ENCODE assay signal across 8 cellular contexts in genomic region chr11:114159802-114160588, GRCh38.
A peak's percentile ranks its signal among the peaks of the same experiment; 100 is the strongest.
DNase-seq lines count a peak whose midpoint lies in the region; ATAC-seq and TF ChIP-seq lines count a peak whose summit lies in the region.

No MANE protein-coding gene starts in this region.

- peak; percentile 32 for TF ChIP-seq POLR2A in right lobe of liver (IDR thresholded peaks at IDR 0.05)

- WGBS in right lobe of liver (ENCODE audit: insufficient coverage, low coverage, low lambda C conversion rate, missing lambda C conversion rate): 2% methylated on average over 18 of the region's 18 CpGs

- H3K4me3 ChIP-seq in right lobe of liver: peak overlapping the region in 1 of 3 donors; percentile 9

- POLR2A ChIA-PET in GM10248 (lab: Yijun Ruan, JAX): no interaction called here

- H3K9me3 ChIP-seq in right lobe of liver: no peaks in the 10 kb centered on the region

- no peaks in the 10 kb centered on the region for H3K27me3 ChIP-seq in right lobe of liver

- CTCF ChIA-PET in GM10248 (lab: Yijun Ruan, JAX): no interaction called here

- peak; percentile 49 for DNase-seq in GM04503 (ENCODE audit: low read depth)
- peak; percentile 80 for DNase-seq in NCI-H524 treated with DMSO at 0.1 percent for 48 hours (lab: John Stamatoyannopoulos, UW)
- peak; percentile 88 to 89 for DNase-seq in activated CD4-positive, alpha-beta T cell treated with anti-CD3 and anti-CD28 coated beads, Interleukin-2, amount 50 U/mL, for 48 hours
- DNase-seq in dedifferentiated amniotic fluid mesenchymal stem cell (ENCODE audit: extremely low spot score): peak; percentile 93
- peak; percentile 96 to 97 (median 96) for DNase-seq in right lobe of liver
- DNase-seq in stimulated activated CD4-positive, alpha-beta T cell treated with anti-CD3 and anti-CD28 coated beads, Interleukin-4, amount 100 ng/mL, for 1 hour: peak; percentile 89
- no peak for DNase-seq in GM10248 (ENCODE audit: extremely low spot score)

- TF ChIP-seq CTCF in right lobe of liver (IDR thresholded peaks at IDR 0.05) (no peak), GM10248 (IDR thresholded peaks at IDR 0.05; ENCODE audit: control extremely low read depth, extremely low read depth, low read depth, missing control alignments) (no peak)

- ATAC-seq in HG03457 (IDR thresholded peaks at IDR 0.05; ENCODE audit: unreplicated experiment) (peak; percentile 77), right lobe of liver (peak; percentile 63 to 69 (median 64))

- peaks cover 0 to 25% (median 10%) of the 10 kb centered on the region in 4 donors for H3K36me3 ChIP-seq in right lobe of liver

- intact Hi-C loops in right lobe of liver (cut with DNase I): loop anchor here in 1 of 2 donors (10.0 kb wide), 1 partner anchor 95 kb away; no protein-coding TSS in a partner anchor

- peaks cover 0 to 97% (median 56%) of the 10 kb centered on the region in 4 donors for H3K4me1 ChIP-seq in right lobe of liver

- peak overlapping the region; percentile 81 to 98 (median 93) for H3K27ac ChIP-seq in right lobe of liver
